In genomic region chr10:36341466-36341865, GRCh38 we compare ENCODE assay signal across 33 cellular contexts.
"Had no signal": no experiment of that assay in that cellular context is flagged by ENCODE, and none has a peak within 500 bp of the region (broad histone marks: within the 10 kb centered on the region; RNA-seq: fewer than 3 reads in every experiment).

No MANE protein-coding gene starts in this region.

- H3K36me3 Mint-ChIP-seq: activated naive CD8-positive, alpha-beta T cell; brain; immature natural killer cell; memory B cell; naive thymus-derived CD4-positive, alpha-beta T cell; stimulated activated naive B cell treated with anti-CD40 and anti-IgM and Interleukin-4, amounts not matched to agents 10 μg/mL and 1 μg/mL and 100 μg/mL, for 72 hours had no signal

- FAIRE-seq: colon, endometrium, pancreas, small intestine had no signal

- H3K4me3 Mint-ChIP-seq: activated B cell treated with CpG ODN at 0.5 μM for 24 hours; activated CD8-positive, alpha-beta T cell treated with anti-CD3 and anti-CD28 coated beads for 36 hours; activated naive CD8-positive, alpha-beta T cell; brain; central memory CD8-positive, alpha-beta T cell; immature natural killer cell; memory B cell; naive thymus-derived CD4-positive, alpha-beta T cell; stimulated activated naive B cell treated with anti-CD40 and anti-IgM and Interleukin-4, amounts not matched to agents 10 μg/mL and 1 μg/mL and 100 μg/mL, for 72 hours; T-helper 2 cell treated with Interferon-gamma antibody and Interleukin-4, amounts not matched to agents 5 μg/mL and 100 μg/mL, for 36 hours had no signal

- H3K4me1 ChIP-seq: esophagus squamous epithelium, pancreas, prostate gland, suprapubic skin had no signal

- DNase-seq: activated B cell treated with CpG ODN at 0.5 μM for 24 hours; activated CD4-positive, alpha-beta T cell treated with anti-CD3 and anti-CD28 coated beads, Interleukin-2, amount 50 U/mL, for 1 hour; activated CD8-positive, alpha-beta T cell treated with anti-CD3 and anti-CD28 coated beads for 36 hours; activated naive CD4-positive, alpha-beta T cell treated with Interleukin-2 at 50 U/mL for 16 hours; activated T-cell treated with anti-CD3 and anti-CD28 coated beads, Interleukin-2, amount 50 U/mL, for 48 hours; aorta; effector CD8-positive, alpha-beta T cell; esophagus squamous epithelium; head of caudate nucleus; hippocampal formation; immature natural killer cell; midbrain; naive thymus-derived CD4-positive, alpha-beta T cell; pancreas; retina; small intestine; stimulated activated CD4-positive, alpha-beta T cell treated with anti-CD3 and anti-CD28 coated beads, Interleukin-1b, Interleukin-23, amount 100 ng/mL, for 48 hours; stimulated activated CD4-positive, alpha-beta T cell treated with anti-CD3 and anti-CD28 coated beads, Interleukin-4, amount 100 ng/mL, for 4 hours; stimulated activated CD8-positive, alpha-beta memory T cell treated with anti-CD3 and anti-CD28 coated beads, Interleukin-4, amount 100 ng/mL, for 48 hours; stimulated activated naive B cell treated with anti-CD40 and anti-IgM and Interleukin-4, amounts not matched to agents 10 μg/mL and 1 μg/mL and 100 μg/mL, for 72 hours; T-helper 1 cell; tibial artery had no signal

- ATAC-seq: activated CD8-positive, alpha-beta T cell treated with anti-CD3 and anti-CD28 coated beads for 36 hours; naive thymus-derived CD4-positive, alpha-beta T cell; pancreas; sciatic nerve; stimulated activated naive B cell treated with anti-CD40 and anti-IgM and Interleukin-4, amounts not matched to agents 10 μg/mL and 1 μg/mL and 100 μg/mL, for 72 hours had no signal

- H3K4me3 ChIP-seq: esophagus squamous epithelium, pancreas, prostate gland, suprapubic skin, tibial artery had no signal

- H3K27ac ChIP-seq: epithelial cell of prostate, esophagus squamous epithelium, pancreas, prostate gland, suprapubic skin, tibial artery had no signal

- H3K27me3 ChIP-seq: esophagus squamous epithelium, pancreas, suprapubic skin, tibial artery had no signal

- H3K27me3 Mint-ChIP-seq: activated B cell treated with CpG ODN at 0.5 μM for 24 hours; activated CD8-positive, alpha-beta T cell treated with anti-CD3 and anti-CD28 coated beads for 36 hours; activated naive CD8-positive, alpha-beta T cell; central memory CD8-positive, alpha-beta T cell; memory B cell; naive thymus-derived CD4-positive, alpha-beta T cell; stimulated activated naive B cell treated with anti-CD40 and anti-IgM and Interleukin-4, amounts not matched to agents 10 μg/mL and 1 μg/mL and 100 μg/mL, for 72 hours had no signal

- H3K9me3 ChIP-seq: esophagus squamous epithelium, pancreas, prostate gland, suprapubic skin, tibial artery had no signal

- H3K27ac Mint-ChIP-seq: activated B cell treated with CpG ODN at 0.5 μM for 24 hours; activated CD8-positive, alpha-beta T cell treated with anti-CD3 and anti-CD28 coated beads for 36 hours; activated naive CD8-positive, alpha-beta T cell; brain; immature natural killer cell; memory B cell; naive thymus-derived CD4-positive, alpha-beta T cell; stimulated activated naive B cell treated with anti-CD40 and anti-IgM and Interleukin-4, amounts not matched to agents 10 μg/mL and 1 μg/mL and 100 μg/mL, for 72 hours; T-helper 2 cell treated with Interferon-gamma antibody and Interleukin-4, amounts not matched to agents 5 μg/mL and 100 μg/mL, for 36 hours had no signal

- H3K4me1 Mint-ChIP-seq: activated B cell treated with CpG ODN at 0.5 μM for 24 hours; central memory CD8-positive, alpha-beta T cell; immature natural killer cell; memory B cell; naive thymus-derived CD4-positive, alpha-beta T cell; stimulated activated naive B cell treated with anti-CD40 and anti-IgM and Interleukin-4, amounts not matched to agents 10 μg/mL and 1 μg/mL and 100 μg/mL, for 72 hours had no signal

- H3K36me3 ChIP-seq: esophagus squamous epithelium, pancreas, prostate gland, suprapubic skin, tibial artery had no signal
